In the genomic region with DNA sequence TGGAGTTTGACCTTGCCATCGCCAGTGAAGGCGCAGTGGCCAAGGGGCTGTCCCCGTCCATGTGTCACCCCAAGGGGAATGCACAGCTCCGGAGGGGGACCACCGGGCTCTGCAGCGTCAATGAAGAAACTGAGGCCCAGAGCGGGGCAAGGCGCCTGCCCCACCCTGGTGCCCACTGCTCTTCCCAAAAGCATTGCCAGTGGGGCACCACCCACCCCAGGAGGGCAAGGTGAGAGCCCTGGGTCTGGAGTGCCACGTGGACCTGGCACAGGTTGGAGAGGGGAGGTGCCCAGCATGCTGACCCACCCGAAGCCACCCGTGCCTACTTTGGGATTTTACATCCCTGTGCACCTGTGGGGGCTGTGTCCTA, we compare ENCODE assay signal across 2 cellular contexts.
TF ChIP-seq lines count a peak whose summit lies in the region.

No MANE protein-coding gene starts in this region.

TF ChIP-seq in IMR-90, 13 proteins besides CTCF, POLR2A, EP300 and RAD21:
- TF ChIP-seq FOS (IDR thresholded peaks at IDR 0.05; ENCODE audit: low read depth, low read length) (no peak), CHD1 (IDR thresholded peaks at IDR 0.05; ENCODE audit: low read depth, low read length) (no peak), NFE2L2 (IDR thresholded peaks at IDR 0.05; ENCODE audit: low read depth, low read length) (no peak), RCOR1 (IDR thresholded peaks at IDR 0.05; ENCODE audit: insufficient replicate concordance, low read length) (no peak), RFX5 (IDR thresholded peaks at IDR 0.05; ENCODE audit: low read depth, low read length) (no peak), MXI1 (IDR thresholded peaks at IDR 0.05; ENCODE audit: borderline replicate concordance, low read depth, low read length) (no peak), BHLHE40 (IDR thresholded peaks at IDR 0.05; ENCODE audit: low read depth, low read length) (no peak), CEBPB (IDR thresholded peaks at IDR 0.05; ENCODE audit: low read depth, low read length) (no peak), MAFK (IDR thresholded peaks at IDR 0.05; ENCODE audit: low read depth, low read length) (no peak), MAZ (IDR thresholded peaks at IDR 0.05; ENCODE audit: borderline replicate concordance, low read depth, low read length) (no peak)
- TF ChIP-seq, protein P1, sequence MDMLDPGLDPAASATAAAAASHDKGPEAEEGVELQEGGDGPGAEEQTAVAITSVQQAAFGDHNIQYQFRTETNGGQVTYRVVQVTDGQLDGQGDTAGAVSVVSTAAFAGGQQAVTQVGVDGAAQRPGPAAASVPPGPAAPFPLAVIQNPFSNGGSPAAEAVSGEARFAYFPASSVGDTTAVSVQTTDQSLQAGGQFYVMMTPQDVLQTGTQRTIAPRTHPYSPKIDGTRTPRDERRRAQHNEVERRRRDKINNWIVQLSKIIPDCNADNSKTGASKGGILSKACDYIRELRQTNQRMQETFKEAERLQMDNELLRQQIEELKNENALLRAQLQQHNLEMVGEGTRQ (IDR thresholded peaks at IDR 0.05; ENCODE audit: low read depth, low read length), result no peak
- TF ChIP-seq, protein P2, sequence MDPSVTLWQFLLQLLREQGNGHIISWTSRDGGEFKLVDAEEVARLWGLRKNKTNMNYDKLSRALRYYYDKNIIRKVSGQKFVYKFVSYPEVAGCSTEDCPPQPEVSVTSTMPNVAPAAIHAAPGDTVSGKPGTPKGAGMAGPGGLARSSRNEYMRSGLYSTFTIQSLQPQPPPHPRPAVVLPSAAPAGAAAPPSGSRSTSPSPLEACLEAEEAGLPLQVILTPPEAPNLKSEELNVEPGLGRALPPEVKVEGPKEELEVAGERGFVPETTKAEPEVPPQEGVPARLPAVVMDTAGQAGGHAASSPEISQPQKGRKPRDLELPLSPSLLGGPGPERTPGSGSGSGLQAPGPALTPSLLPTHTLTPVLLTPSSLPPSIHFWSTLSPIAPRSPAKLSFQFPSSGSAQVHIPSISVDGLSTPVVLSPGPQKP (IDR thresholded peaks at IDR 0.05; ENCODE audit: borderline replicate concordance, low read depth, low read length), result no peak
TF ChIP-seq in IMR-90: peak in this region for 0.

TF ChIP-seq in WTC11, 78 proteins besides CTCF, POLR2A, EP300 and RAD21:
- TF ChIP-seq GTF2I (CRISPR knock-in tag; conservative IDR thresholded peaks at IDR 0.05) (no peak), PRRX2 (CRISPR knock-in tag; IDR thresholded peaks at IDR 0.05) (no peak), ATF1 (CRISPR knock-in tag; IDR thresholded peaks at IDR 0.05) (no peak), HMGA2 (CRISPR knock-in tag; IDR thresholded peaks at IDR 0.05) (no peak), E2F5 (CRISPR knock-in tag; IDR thresholded peaks at IDR 0.05) (no peak), PREB (CRISPR knock-in tag; IDR thresholded peaks at IDR 0.05; ENCODE audit: borderline replicate concordance) (no peak)
- TF ChIP-seq, protein P3, sequence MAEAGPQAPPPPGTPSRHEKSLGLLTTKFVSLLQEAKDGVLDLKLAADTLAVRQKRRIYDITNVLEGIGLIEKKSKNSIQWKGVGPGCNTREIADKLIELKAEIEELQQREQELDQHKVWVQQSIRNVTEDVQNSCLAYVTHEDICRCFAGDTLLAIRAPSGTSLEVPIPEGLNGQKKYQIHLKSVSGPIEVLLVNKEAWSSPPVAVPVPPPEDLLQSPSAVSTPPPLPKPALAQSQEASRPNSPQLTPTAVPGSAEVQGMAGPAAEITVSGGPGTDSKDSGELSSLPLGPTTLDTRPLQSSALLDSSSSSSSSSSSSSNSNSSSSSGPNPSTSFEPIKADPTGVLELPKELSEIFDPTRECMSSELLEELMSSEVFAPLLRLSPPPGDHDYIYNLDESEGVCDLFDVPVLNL (CRISPR knock-in tag; IDR thresholded peaks at IDR 0.05; ENCODE audit: borderline replicate concordance, low read depth), result no peak
